In genomic region chr21:44338971-44339910, GRCh38 we compare ENCODE assay signal across 8 cellular contexts. TPM values are rescaled to one million over a fixed set of nuclear protein-coding genes. Genes with fewer than 3 reads are reported as not detected.
DNase-seq lines count a peak whose midpoint lies in the region; ATAC-seq, FAIRE-seq and TF ChIP-seq lines count a peak whose summit lies in the region.

Gene CFAP410, minus strand, starts transcription at chr21:44339390. Its CDS starts 196 bp downstream, at chr21:44339194.

- H3K4me3 ChIP-seq in cardiac muscle cell (peak within 1 kb of the TSS; percentile 80), parathyroid adenoma (ENCODE audit: low read depth, low read length) (peak within 1 kb of the TSS; percentile 89), tibial artery (peak within 1 kb of the TSS; percentile 82 to 83)

- H3K4me2 ChIP-seq in parathyroid adenoma (ENCODE audit: low read length): peak within 1 kb of the TSS; percentile 75

- peak; percentile 95 for TF ChIP-seq POLR2A in GM12892 (IDR thresholded peaks at IDR 0.05; ENCODE audit: low read depth, low read length)

- peaks cover 14% of the 10 kb centered on the region for H3K4me1 Mint-ChIP-seq in activated naive CD8-positive, alpha-beta T cell treated with anti-CD3 and anti-CD28 coated beads, Interleukin-2, amount 50 U/mL, for 24 hours

- peak within 1 kb of the TSS; percentile 98 for H3K27ac ChIP-seq in cardiac muscle cell
- peak within 1 kb of the TSS; percentile 96 for H3K27ac ChIP-seq in parathyroid adenoma
- H3K27ac ChIP-seq in tibial artery: peak within 1 kb of the TSS; percentile 95 to 98

- peak within 1 kb of the TSS; percentile 95 for H3K4me3 Mint-ChIP-seq in activated naive CD8-positive, alpha-beta T cell treated with anti-CD3 and anti-CD28 coated beads, Interleukin-2, amount 50 U/mL, for 24 hours

- no peaks in the 10 kb centered on the region for H3K27me3 Mint-ChIP-seq in activated naive CD8-positive, alpha-beta T cell treated with anti-CD3 and anti-CD28 coated beads, Interleukin-2, amount 50 U/mL, for 24 hours

- H3K36me3 Mint-ChIP-seq in activated naive CD8-positive, alpha-beta T cell treated with anti-CD3 and anti-CD28 coated beads, Interleukin-2, amount 50 U/mL, for 24 hours (ENCODE audit: low read depth): no peaks in the 10 kb centered on the region

- peaks cover 4% of the 10 kb centered on the region for H3K4me1 ChIP-seq in cardiac muscle cell (ENCODE audit: low read depth)
- H3K4me1 ChIP-seq in parathyroid adenoma: peaks cover 8% of the 10 kb centered on the region
- H3K4me1 ChIP-seq in tibial artery: peaks cover 0 to 14% (median 10%) of the 10 kb centered on the region in 4 donors

- peak within 1 kb of the TSS; percentile 95 for H3K27ac Mint-ChIP-seq in activated naive CD8-positive, alpha-beta T cell treated with anti-CD3 and anti-CD28 coated beads, Interleukin-2, amount 50 U/mL, for 24 hours

- intact Hi-C loops in tibial artery (cut with DNase I; ENCODE audit: low total_unique reads): no loop called here

- peak within 1 kb of the TSS; percentile 67 for H3K9ac ChIP-seq in parathyroid adenoma

- peak within 1 kb of the TSS; percentile 91 for H2AFZ ChIP-seq in parathyroid adenoma

- no peak for TF ChIP-seq CTCF in cardiac muscle cell (IDR thresholded peaks at IDR 0.05; ENCODE audit: low read depth, low read length)
- no peak for TF ChIP-seq CTCF in parathyroid adenoma (IDR thresholded peaks at IDR 0.05)
- TF ChIP-seq CTCF in tibial artery (IDR thresholded peaks at IDR 0.05): no peak

- no peaks in the 10 kb centered on the region for H3K9me3 Mint-ChIP-seq in activated naive CD8-positive, alpha-beta T cell treated with anti-CD3 and anti-CD28 coated beads, Interleukin-2, amount 50 U/mL, for 24 hours

- ATAC-seq in HG02840 (IDR thresholded peaks at IDR 0.05; ENCODE audit: low FRiP score, unreplicated experiment): peak; percentile 84
- ATAC-seq in activated naive CD8-positive, alpha-beta T cell treated with anti-CD3 and anti-CD28 coated beads, Interleukin-2, amount 50 U/mL, for 24 hours: peak; percentile 96

- H3K36me3 ChIP-seq in cardiac muscle cell (no peaks in the 10 kb centered on the region), parathyroid adenoma (ENCODE audit: control insufficient read depth, insufficient read depth, low read length) (no peaks in the 10 kb centered on the region), tibial artery (peaks cover 0 to 29% (median 18%) of the 10 kb centered on the region in 3 donors)

- peak; percentile 98 for DNase-seq in GM12892 (ENCODE audit: insufficient read length)
- peak; percentile 94 for DNase-seq in NCI-H1436 (lab: John Stamatoyannopoulos, UW)
- DNase-seq in SW480 (ENCODE audit: low spot score): peak; percentile 95
- DNase-seq in activated naive CD8-positive, alpha-beta T cell treated with anti-CD3 and anti-CD28 coated beads, Interleukin-2, amount 50 U/mL, for 24 hours: peak; percentile 95
- peak; percentile 97 to 98 for DNase-seq in cardiac muscle cell (ENCODE audit: low read depth in 1 of 2, low spot score in 1 of 2)
- peak; percentile 89 to 96 for DNase-seq in tibial artery

- H3K79me2 ChIP-seq in parathyroid adenoma: no peaks in the 10 kb centered on the region

- no peaks in the 10 kb centered on the region for H3K27me3 ChIP-seq in cardiac muscle cell
- no peaks in the 10 kb centered on the region for H3K27me3 ChIP-seq in parathyroid adenoma (ENCODE audit: control insufficient read depth, insufficient read depth, low read length)
- no peaks in the 10 kb centered on the region for H3K27me3 ChIP-seq in tibial artery

- peak; percentile 87 for FAIRE-seq in GM12892 (lab: Jason Lieb, UNC)

- H3K9me3 ChIP-seq in cardiac muscle cell (ENCODE audit: low read depth): no peaks in the 10 kb centered on the region
- no peaks in the 10 kb centered on the region for H3K9me3 ChIP-seq in parathyroid adenoma (ENCODE audit: control insufficient read depth, low read length)
- no peaks in the 10 kb centered on the region for H3K9me3 ChIP-seq in tibial artery

RNA-seq across cellular contexts. Expression of gene CFAP410, which starts in this region (rescaled TPM):
- 4.7 TPM for polyA plus RNA-seq in GM12892 (2012; ENCODE audit: missing spikeins)
- 40.9 and 46.7 TPM in 2 replicates for total RNA-seq in cardiac muscle cell
- polyA plus RNA-seq in cardiac muscle cell: 34.0 and 37.1 TPM in 2 replicates

Comparison
In these comparisons a context has a peak if more than half of its experiments do, and no peak if none do; other contexts are left out.
1. Peak in every context shown above with its lines: DNase-seq, ATAC-seq, H3K4me3 ChIP-seq and H3K27ac ChIP-seq.